12 cellular contexts compared by ENCODE assay signal in genomic region chr7:27116019-27116411, GRCh38. TPM values are rescaled to one million over a fixed set of nuclear protein-coding genes. Genes with fewer than 3 reads are reported as not detected.
DNase-seq lines count a peak whose midpoint lies in the region; ATAC-seq and TF ChIP-seq lines count a peak whose summit lies in the region.
"Had no signal": no experiment of that assay in that cellular context is flagged by ENCODE, and none has a peak within 500 bp of the region (broad histone marks: within the 10 kb centered on the region; RNA-seq: fewer than 3 reads in every experiment).

No MANE protein-coding gene starts in this region.

- H3K27ac ChIP-seq in left ventricle myocardium inferior (replicated peaks) (peak overlapping the region; percentile 63), uterus (peak overlapping the region; percentile 77 to 80)

- intact Hi-C loops in left ventricle myocardium inferior (cut with micrococcal nuclease): no loop called here
- intact Hi-C loops in Right ventricle myocardium superior (cut with DNase I): no loop called here
- intact Hi-C loops in mucosa of descending colon (cut with DNase I, micrococcal nuclease): no loop called here
- intact Hi-C loops in uterus (cut with DNase I; ENCODE audit: low total_unique reads): no loop called here

- no peak for DNase-seq in left ventricle myocardium inferior
- DNase-seq in Right ventricle myocardium superior: no peak
- peak in 2 of 3 donors; percentile 30 to 42 for DNase-seq in mucosa of descending colon
- DNase-seq in uterus: no peak
- DNase-seq in hepatic stellate cell (ENCODE audit: low spot score): no peak
- DNase-seq: activated T-cell treated with anti-CD3 and anti-CD28 coated beads, Interleukin-2, amount 50 U/mL, for 1 hour; heart right ventricle; naive thymus-derived CD4-positive, alpha-beta T cell; NCI-H1694; stimulated activated CD4-positive, alpha-beta T cell treated with anti-CD3 and anti-CD28 coated beads, Interleukin-2, amount 100 ng/mL, for 24 hours had no signal

- H3K4me1 ChIP-seq in left ventricle myocardium inferior (peaks cover 26% of the 10 kb centered on the region), mucosa of descending colon (ENCODE audit: low read depth) (peaks cover 55% of the 10 kb centered on the region), uterus (peaks cover 8 to 12% of the 10 kb centered on the region in 2 donors)

- peaks cover 98% of the 10 kb centered on the region for H3K27me3 ChIP-seq in left ventricle myocardium inferior (ENCODE audit: low read depth)
- H3K27me3 ChIP-seq in uterus: no peaks in the 10 kb centered on the region

- no peak for TF ChIP-seq CTCF in left ventricle myocardium inferior (IDR thresholded peaks at IDR 0.05; ENCODE audit: borderline replicate concordance)
- TF ChIP-seq CTCF in mucosa of descending colon (IDR thresholded peaks at IDR 0.05): no peak
- no peak for TF ChIP-seq CTCF in uterus (IDR thresholded peaks at IDR 0.05)

- H3K4me3 ChIP-seq in left ventricle myocardium inferior (peak overlapping the region; percentile 51), mucosa of descending colon (no peak overlapping the region), uterus (peak overlapping the region in 1 of 2 donors; percentile 19)

- no peaks in the 10 kb centered on the region for H3K9me3 ChIP-seq in left ventricle myocardium inferior (replicated peaks)
- no peaks in the 10 kb centered on the region for H3K9me3 ChIP-seq in mucosa of descending colon
- H3K9me3 ChIP-seq in uterus: no peaks in the 10 kb centered on the region
- H3K9me3 ChIP-seq: heart right ventricle had no signal

- TF ChIP-seq POLR2A in uterus (IDR thresholded peaks at IDR 0.05): no peak

- ATAC-seq in Right ventricle myocardium superior (ENCODE audit: poor library complexity) (no peak), mucosa of descending colon (no peak), GM21737 (IDR thresholded peaks at IDR 0.05; ENCODE audit: unreplicated experiment) (no peak)
- ATAC-seq: heart right ventricle; naive thymus-derived CD4-positive, alpha-beta T cell had no signal

- H3K36me3 ChIP-seq in left ventricle myocardium inferior (no peaks in the 10 kb centered on the region), mucosa of descending colon (ENCODE audit: low read depth) (no peaks in the 10 kb centered on the region), uterus (no peaks in the 10 kb centered on the region)
- H3K36me3 ChIP-seq: heart right ventricle had no signal

RNA-seq across cellular contexts. Expression of gene HOXA2, which starts 13.5 kb away (rescaled TPM):
- total RNA-seq in left ventricle myocardium inferior: not detected
- total RNA-seq in Right ventricle myocardium superior: 0.11 TPM
- 1 to 10 TPM; 3.2 to 4.3 (median 3.3) TPM for total RNA-seq in mucosa of descending colon
- total RNA-seq in uterus: 1 to 10 TPM in 2 of 4 donors, not detected in 2; 1.8 to 6.5 TPM
- total RNA-seq: A172; naive thymus-derived CD4-positive, alpha-beta T cell had no signal

RNA-seq across cellular contexts. Expression of gene HOXA4, which starts 14.5 kb away (rescaled TPM):
- not detected for total RNA-seq in left ventricle myocardium inferior
- total RNA-seq in Right ventricle myocardium superior: 0.97 TPM
- 1 to 10 TPM; 5.9 to 9.5 (median 8.3) TPM for total RNA-seq in mucosa of descending colon
- 1 to 10 TPM in 1 of 4 donors, under 1 TPM in 2, not detected in 1; 0.14 to 7.7 (median 0.26) TPM for total RNA-seq in uterus
- total RNA-seq: naive thymus-derived CD4-positive, alpha-beta T cell had no signal

RNA-seq across cellular contexts. Expression of gene HOXA1, which starts 20.2 kb away (rescaled TPM):
- not detected for total RNA-seq in left ventricle myocardium inferior
- 0.13 TPM for total RNA-seq in Right ventricle myocardium superior
- total RNA-seq in mucosa of descending colon: 1 to 10 TPM; 1.5 to 2.7 (median 2.1) TPM
- 1 to 10 TPM in 3 of 4 donors, under 1 TPM in 1; 0.28 to 2.0 (median 1.5) TPM for total RNA-seq in uterus
- total RNA-seq: A172 had no signal

RNA-seq across cellular contexts. Expression of gene HOXA5, which starts 27.5 kb away (rescaled TPM):
- total RNA-seq in left ventricle myocardium inferior (not detected), Right ventricle myocardium superior (0.62 TPM), mucosa of descending colon (10 to 100 TPM; 16.1 to 26.6 (median 23.8) TPM), uterus (10 to 100 TPM; 10.7 to 61.0 (median 18.9) TPM)

RNA-seq across cellular contexts. Expression of gene HOXA6, which starts 31.6 kb away (rescaled TPM):
- total RNA-seq in left ventricle myocardium inferior: not detected
- total RNA-seq in Right ventricle myocardium superior: not detected
- total RNA-seq in mucosa of descending colon: 10 to 100 TPM; 20.2 to 39.5 (median 20.5) TPM
- 10 to 100 TPM in 3 of 4 donors, 1 to 10 TPM in 1; 1.8 to 19.1 (median 15.4) TPM for total RNA-seq in uterus
- total RNA-seq: A172, heart right ventricle had no signal

Comparison
In these comparisons a context has a peak if more than half of its experiments do, and no peak if none do; other contexts are left out.
1. DNase-seq: peak in mucosa of descending colon (2 of 3); none in left ventricle myocardium inferior (single experiment), Right ventricle myocardium superior (single experiment), uterus (0 of 2) and hepatic stellate cell (single experiment).